34 cellular contexts compared by ENCODE assay signal in the genomic region with DNA sequence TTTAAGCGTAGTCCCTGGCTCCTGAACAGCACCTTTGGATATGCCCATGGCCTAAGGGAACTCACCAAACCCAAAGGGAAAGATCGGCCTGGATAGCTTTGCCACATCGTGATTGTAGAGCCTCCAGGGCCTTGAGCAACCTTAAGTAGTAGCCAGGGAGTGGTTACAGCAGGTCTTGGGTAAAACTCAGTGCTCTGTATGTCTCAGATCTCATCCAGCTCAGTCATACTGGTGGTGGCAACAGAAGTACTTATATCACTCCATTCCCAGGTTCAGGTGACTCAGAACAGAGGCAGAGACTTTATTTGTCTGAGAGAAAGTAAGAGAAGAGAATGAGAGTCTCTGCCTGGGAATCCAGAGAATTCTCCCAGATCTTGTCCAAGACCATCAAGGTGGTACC.
"Had no signal": no experiment of that assay in that cellular context is flagged by ENCODE, and none has a peak within 500 bp of the region (broad histone marks: within the 10 kb centered on the region; RNA-seq: fewer than 3 reads in every experiment).

No MANE protein-coding gene starts in this region.

- H3K27ac ChIP-seq: adrenal gland, body of pancreas, cardiac muscle cell, coronary artery, dorsolateral prefrontal cortex, esophagus muscularis mucosa, gastroesophageal sphincter, WERI-Rb-1 had no signal

- H3K4me3 ChIP-seq: adrenal gland, body of pancreas, cardiac muscle cell, coronary artery, dorsolateral prefrontal cortex, esophagus muscularis mucosa, gastroesophageal sphincter had no signal

- H3K9me3 ChIP-seq: adrenal gland, body of pancreas, esophagus muscularis mucosa had no signal

- H3K4me1 ChIP-seq: adrenal gland, body of pancreas, esophagus muscularis mucosa, gastroesophageal sphincter had no signal

- H3K4me3 Mint-ChIP-seq: activated B cell treated with CpG ODN at 0.5 μM for 24 hours; activated CD8-positive, alpha-beta T cell treated with anti-CD3 and anti-CD28 coated beads for 36 hours; activated naive CD4-positive, alpha-beta T cell treated with anti-CD3 and anti-CD28 coated beads for 36 hours; activated naive CD4-positive, alpha-beta T cell treated with anti-CD3 and anti-CD28 coated beads, Interleukin-2, amount 50 U/mL, for 24 hours; activated naive CD8-positive, alpha-beta T cell treated with anti-CD3 and anti-CD28 coated beads for 36 hours; activated naive CD8-positive, alpha-beta T cell treated with anti-CD3 and anti-CD28 coated beads, Interleukin-2, amount 50 U/mL, for 24 hours; activated T-cell treated with anti-CD3 and anti-CD28 coated beads, Interleukin-2, amount 50 U/mL, for 4 hours; activated T-helper 17 cell treated with anti-CD3 and anti-CD28 coated beads, Interleukin-2, amount 50 U/mL, for 72 hours; central memory CD8-positive, alpha-beta T cell; dendritic cell treated with granulocyte-macrophage colony-stimulating factor and Interleukin-4, amounts not matched to agents 40 ng/mL and 50 ng/mL, for 4 days; effector memory CD8-positive, alpha-beta T cell; T-helper 17 cell; T-helper 2 cell treated with Interferon-gamma antibody and Interleukin-4, amounts not matched to agents 5 μg/mL and 100 μg/mL, for 36 hours had no signal

- H3K27me3 ChIP-seq: adrenal gland, body of pancreas, cardiac muscle cell, esophagus muscularis mucosa, gastroesophageal sphincter had no signal

- H3K36me3 ChIP-seq: adrenal gland, cardiac muscle cell, esophagus muscularis mucosa, gastroesophageal sphincter, WERI-Rb-1 had no signal

- H3K4me1 Mint-ChIP-seq: activated B cell treated with CpG ODN at 0.5 μM for 24 hours; activated naive CD4-positive, alpha-beta T cell treated with anti-CD3 and anti-CD28 coated beads, Interleukin-2, amount 50 U/mL, for 24 hours; activated naive CD8-positive, alpha-beta T cell treated with anti-CD3 and anti-CD28 coated beads for 36 hours; activated naive CD8-positive, alpha-beta T cell treated with anti-CD3 and anti-CD28 coated beads, Interleukin-2, amount 50 U/mL, for 24 hours; activated T-helper 17 cell treated with anti-CD3 and anti-CD28 coated beads, Interleukin-2, amount 50 U/mL, for 72 hours; central memory CD8-positive, alpha-beta T cell; T-helper 17 cell had no signal

- H3K36me3 Mint-ChIP-seq: activated naive CD4-positive, alpha-beta T cell treated with anti-CD3 and anti-CD28 coated beads, Interleukin-2, amount 50 U/mL, for 24 hours; activated naive CD8-positive, alpha-beta T cell treated with anti-CD3 and anti-CD28 coated beads for 36 hours had no signal

- ATAC-seq: activated CD4-positive, CD25-positive, alpha-beta regulatory T cell treated with anti-CD3 and anti-CD28 coated beads, Interleukin-2, amount 50 U/mL, for 24 hours; activated CD8-positive, alpha-beta T cell treated with anti-CD3 and anti-CD28 coated beads for 36 hours; activated naive CD8-positive, alpha-beta T cell treated with anti-CD3 and anti-CD28 coated beads, Interleukin-2, amount 50 U/mL, for 24 hours; activated T-cell treated with anti-CD3 and anti-CD28 coated beads, Interleukin-2, amount 50 U/mL, for 4 hours; activated T-helper 17 cell treated with anti-CD3 and anti-CD28 coated beads, Interleukin-2, amount 50 U/mL, for 72 hours; body of pancreas; effector memory CD8-positive, alpha-beta T cell; gastroesophageal sphincter; T-helper 17 cell had no signal

- DNase-seq: activated B cell treated with CpG ODN at 0.5 μM for 24 hours; activated CD4-positive, alpha-beta T cell treated with anti-CD3 and anti-CD28 coated beads for 48 hours; activated CD4-positive, alpha-beta T cell treated with anti-CD3 and anti-CD28 coated beads, Interleukin-2, amount 50 U/mL, for 1 hour; activated CD4-positive, alpha-beta T cell treated with anti-CD3 and anti-CD28 coated beads, Interleukin-2, amount 50 U/mL, for 48 hours; activated CD8-positive, alpha-beta memory T cell treated with anti-CD3 and anti-CD28 coated beads for 24 hours; activated CD8-positive, alpha-beta T cell treated with anti-CD3 and anti-CD28 coated beads for 36 hours; activated effector memory CD4-positive, alpha-beta T cell treated with Interleukin-2 at 50 U/mL for 16 hours; activated gamma-delta T cell treated with Interleukin-2 at 50 U/mL for 16 hours; activated naive CD4-positive, alpha-beta T cell treated with anti-CD3 and anti-CD28 coated beads for 36 hours; activated naive CD8-positive, alpha-beta T cell treated with anti-CD3 and anti-CD28 coated beads for 36 hours; activated naive CD8-positive, alpha-beta T cell treated with anti-CD3 and anti-CD28 coated beads, Interleukin-2, amount 50 U/mL, for 24 hours; activated T-cell treated with anti-CD3 and anti-CD28 coated beads, Interleukin-2, amount 50 U/mL, for 4 hours; adrenal gland; amygdala; aorta; body of pancreas; dorsolateral prefrontal cortex; effector CD4-positive, alpha-beta T cell; effector memory CD8-positive, alpha-beta T cell; foreskin melanocyte; T-helper 1 cell; T-helper 17 cell; T1000; WERI-Rb-1 had no signal

- H3K9me3 Mint-ChIP-seq: activated naive CD4-positive, alpha-beta T cell treated with anti-CD3 and anti-CD28 coated beads for 36 hours; dendritic cell treated with granulocyte-macrophage colony-stimulating factor and Interleukin-4, amounts not matched to agents 40 ng/mL and 50 ng/mL, for 4 days; T-helper 2 cell treated with Interferon-gamma antibody and Interleukin-4, amounts not matched to agents 5 μg/mL and 100 μg/mL, for 36 hours had no signal

- H3K27ac Mint-ChIP-seq: activated B cell treated with CpG ODN at 0.5 μM for 24 hours; activated CD8-positive, alpha-beta T cell treated with anti-CD3 and anti-CD28 coated beads for 36 hours; activated naive CD4-positive, alpha-beta T cell treated with anti-CD3 and anti-CD28 coated beads for 36 hours; activated naive CD4-positive, alpha-beta T cell treated with anti-CD3 and anti-CD28 coated beads, Interleukin-2, amount 50 U/mL, for 24 hours; activated naive CD8-positive, alpha-beta T cell treated with anti-CD3 and anti-CD28 coated beads for 36 hours; activated naive CD8-positive, alpha-beta T cell treated with anti-CD3 and anti-CD28 coated beads, Interleukin-2, amount 50 U/mL, for 24 hours; activated T-helper 17 cell treated with anti-CD3 and anti-CD28 coated beads, Interleukin-2, amount 50 U/mL, for 72 hours; dendritic cell treated with granulocyte-macrophage colony-stimulating factor and Interleukin-4, amounts not matched to agents 40 ng/mL and 50 ng/mL, for 4 days; effector memory CD8-positive, alpha-beta T cell; T-helper 17 cell; T-helper 2 cell treated with Interferon-gamma antibody and Interleukin-4, amounts not matched to agents 5 μg/mL and 100 μg/mL, for 36 hours had no signal

- H3K27me3 Mint-ChIP-seq: activated B cell treated with CpG ODN at 0.5 μM for 24 hours; activated naive CD4-positive, alpha-beta T cell treated with anti-CD3 and anti-CD28 coated beads, Interleukin-2, amount 50 U/mL, for 24 hours; activated naive CD8-positive, alpha-beta T cell treated with anti-CD3 and anti-CD28 coated beads, Interleukin-2, amount 50 U/mL, for 24 hours; central memory CD8-positive, alpha-beta T cell; dendritic cell treated with granulocyte-macrophage colony-stimulating factor and Interleukin-4, amounts not matched to agents 40 ng/mL and 50 ng/mL, for 4 days; effector memory CD8-positive, alpha-beta T cell; T-helper 17 cell had no signal
